ENCODE assay signal across 22 cellular contexts in the genomic region with DNA sequence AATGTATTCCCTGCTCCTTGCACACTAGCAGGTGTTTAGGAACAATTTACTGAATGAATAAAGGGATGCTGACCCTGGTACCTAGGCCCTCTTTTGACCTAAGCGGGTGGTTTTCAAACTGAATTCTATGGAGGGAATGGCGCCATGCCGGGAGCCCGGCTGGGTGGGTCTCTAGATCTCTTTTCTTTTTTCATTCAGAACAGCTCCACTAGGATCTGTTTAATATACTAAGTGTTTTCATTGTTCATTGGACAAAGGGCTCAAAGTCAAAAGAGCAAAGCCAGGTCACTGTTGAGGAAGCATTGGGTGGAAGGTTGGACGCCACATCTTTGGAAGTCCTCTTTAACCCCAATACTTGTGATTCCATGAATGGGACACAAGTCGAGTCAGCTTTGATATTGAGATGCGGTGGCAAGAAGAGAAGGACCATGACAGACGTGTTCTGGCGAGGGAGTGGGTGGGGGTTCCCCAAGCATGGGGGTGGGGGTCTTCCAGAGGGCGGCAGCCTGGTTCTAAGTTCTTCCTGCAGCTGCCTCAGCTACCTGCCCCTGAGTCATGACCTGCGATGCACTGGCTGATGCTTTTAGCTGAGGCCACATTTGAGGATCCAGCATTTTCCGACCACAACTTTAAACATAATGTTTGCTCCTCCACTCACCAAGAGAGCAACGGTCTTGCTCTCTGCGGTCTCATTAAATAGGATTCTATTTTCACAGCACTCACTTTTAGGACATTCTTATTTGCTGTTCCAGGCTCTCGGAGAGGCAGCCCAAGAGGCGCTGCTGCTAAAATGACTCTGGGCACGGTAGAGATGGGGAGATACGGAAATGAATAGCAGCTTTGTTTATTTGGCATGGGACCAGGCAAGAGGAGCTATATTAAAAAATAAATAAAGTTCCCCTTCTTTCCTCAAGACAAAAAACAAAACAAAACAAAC.
DNase-seq lines count a peak whose midpoint lies in the region; TF ChIP-seq lines count a peak whose summit lies in the region.
"Had no signal": no experiment of that assay in that cellular context is flagged by ENCODE, and none has a peak within 500 bp of the region (broad histone marks: within the 10 kb centered on the region; RNA-seq: fewer than 3 reads in every experiment).

No MANE protein-coding gene starts in this region.

- DNase-seq in BJ (ENCODE audit: low read depth) (peak; percentile 66), HAP-1 (ENCODE audit: low spot score in 2 of 2) (peak; percentile 15 to 40), SK-N-SH (peak; percentile 46), hepatocyte (ENCODE audit: low spot score) (peak; percentile 42), Kasumi-1 (lab: John Stamatoyannopoulos, UW) (no peak), NCI-H2227 treated with DMSO at 0.1 percent for 48 hours (lab: John Stamatoyannopoulos, UW) (no peak), mesothelial cell of epicardium (ENCODE audit: low spot score in 2 of 2, unreplicated experiment in 2 of 2) (no peak)
- DNase-seq in stimulated activated CD4-positive, alpha-beta T cell treated with anti-CD3 and anti-CD28 coated beads, Interleukin-12 subunit alpha, Interleukin-12 subunit beta, amount 100 ng/mL, for 4 hours: no peak
- DNase-seq: activated CD8-positive, alpha-beta memory T cell treated with anti-CD3 and anti-CD28 coated beads for 24 hours; activated naive CD8-positive, alpha-beta T cell treated with anti-CD3 and anti-CD28 coated beads, Interleukin-2, amount 10 ng/mL, durations not matched to agents 7 days and 5 days; foreskin keratinocyte; kidney glomerular epithelial cell; NCI-H2081; NCI-H69; posterior cingulate gyrus; spleen; T-helper 1 cell had no signal

- H3K79me2 ChIP-seq in SK-N-SH (ENCODE audit: insufficient read depth) (no peaks in the 10 kb centered on the region), hepatocyte (no peaks in the 10 kb centered on the region)

- TF ChIP-seq CTCF in BJ (IDR thresholded peaks at IDR 0.05; ENCODE audit: insufficient read depth, low read depth, low read length) (no peak), SK-N-SH (IDR thresholded peaks at IDR 0.05) (no peak), hepatocyte (IDR thresholded peaks at IDR 0.05; ENCODE audit: poor library complexity) (no peak), mesothelial cell of epicardium (IDR thresholded peaks at IDR 0.05; ENCODE audit: unreplicated experiment) (no peak)

- no peak overlapping the region for H3K9ac ChIP-seq in SK-N-SH

- no peaks in the 10 kb centered on the region for H3K9me3 ChIP-seq in HAP-1
- no peaks in the 10 kb centered on the region for H3K9me3 ChIP-seq in SK-N-SH
- no peaks in the 10 kb centered on the region for H3K9me3 ChIP-seq in hepatocyte (ENCODE audit: low read depth)
- H3K9me3 ChIP-seq: spleen had no signal

- H3K27me3 ChIP-seq in BJ (ENCODE audit: control insufficient read depth, insufficient read depth, low read length) (peaks cover 14% of the 10 kb centered on the region), HAP-1 (ENCODE audit: low read depth) (no peaks in the 10 kb centered on the region), SK-N-SH (ENCODE audit: insufficient read depth) (no peaks in the 10 kb centered on the region), hepatocyte (peaks cover 10% of the 10 kb centered on the region)
- H3K27me3 ChIP-seq: spleen had no signal

- H3K4me1 ChIP-seq in HAP-1 (no peaks in the 10 kb centered on the region), SK-N-SH (ENCODE audit: control insufficient read depth in 1 of 2, insufficient read depth in 2 of 2, low read depth in 1 of 2, low read length in 1 of 2) (peaks cover 0 to 21% of the 10 kb centered on the region in 2 experiments; a peak in 2 of 4 replicates), hepatocyte (ENCODE audit: insufficient read depth) (peaks cover 14% of the 10 kb centered on the region)
- H3K4me1 ChIP-seq: foreskin keratinocyte had no signal

- no peak overlapping the region for H2AFZ ChIP-seq in SK-N-SH (ENCODE audit: low read depth)
- H2AFZ ChIP-seq in hepatocyte: no peak overlapping the region

- H3K4me3 ChIP-seq in BJ (ENCODE audit: low read depth, low read length) (no peak overlapping the region), HAP-1 (no peak overlapping the region), SK-N-SH (ENCODE audit: low read depth in 2 of 2, low read length in 1 of 2) (no peak overlapping the region), hepatocyte (no peak overlapping the region)
- H3K4me3 ChIP-seq: spleen had no signal

- no peak for TF ChIP-seq EP300 in SK-N-SH (IDR thresholded peaks at IDR 0.05; ENCODE audit: borderline replicate concordance in 1 of 2, low read depth in 1 of 2, low read length in 1 of 2)

- H3K9me2 ChIP-seq in SK-N-SH (no peaks in the 10 kb centered on the region), hepatocyte (replicated peaks; ENCODE audit: insufficient read depth) (no peaks in the 10 kb centered on the region)

- POLR2A ChIA-PET in BJ (lab: Charles Lee): no interaction called here
- POLR2A ChIA-PET in SK-N-SH (lab: Yijun Ruan, JAX): no interaction called here

- CTCF ChIA-PET in BJ (lab: Yijun Ruan, JAX) (interaction anchor here (0.8 to 1.6 kb wide), 3 partner anchors 10 to 222 kb away, joined by 3 to 4 read pairs (median 3); no protein-coding TSS in a partner anchor), SK-N-SH (lab: Yijun Ruan, JAX) (interaction anchor here (0.9 to 3.6 kb wide), 5 partner anchors 12 to 474 kb away, joined by 3 to 14 read pairs (median 4); no protein-coding TSS in a partner anchor)

- H3K4me3 Mint-ChIP-seq in mesothelial cell of epicardium: no peak overlapping the region
- H3K4me3 Mint-ChIP-seq: activated naive CD8-positive, alpha-beta T cell treated with anti-CD3 and anti-CD28 coated beads, Interleukin-2, amount 10 ng/mL, durations not matched to agents 7 days and 5 days; brain; dendritic cell treated with granulocyte-macrophage colony-stimulating factor and Interleukin-4, amounts not matched to agents 40 ng/mL and 50 ng/mL, for 4 days; IgD-negative memory B cell; nephron had no signal

- peaks cover 16% of the 10 kb centered on the region for H3K27me3 Mint-ChIP-seq in mesothelial cell of epicardium (ENCODE audit: low read depth)
- H3K27me3 Mint-ChIP-seq: dendritic cell treated with granulocyte-macrophage colony-stimulating factor and Interleukin-4, amounts not matched to agents 40 ng/mL and 50 ng/mL, for 4 days; IgD-negative memory B cell had no signal

- no peak overlapping the region for H3K27ac ChIP-seq in SK-N-SH (ENCODE audit: low read depth in 2 of 2, low read length in 1 of 2)
- peak overlapping the region; percentile 60 for H3K27ac ChIP-seq in hepatocyte
- H3K27ac ChIP-seq: foreskin keratinocyte, HL-60 had no signal

- H4K20me1 ChIP-seq in SK-N-SH (ENCODE audit: insufficient read depth) (no peaks in the 10 kb centered on the region), hepatocyte (ENCODE audit: insufficient read depth, poor library complexity, severe bottlenecking) (no peaks in the 10 kb centered on the region)

- H3K36me3 ChIP-seq in BJ (ENCODE audit: control insufficient read depth, insufficient read depth, low read length) (no peaks in the 10 kb centered on the region), HAP-1 (replicated peaks) (no peaks in the 10 kb centered on the region), SK-N-SH (replicated peaks in 1 of 2; ENCODE audit: control insufficient read depth in 1 of 2, insufficient read depth in 2 of 2, low read length in 1 of 2) (no peaks in the 10 kb centered on the region), hepatocyte (replicated peaks; ENCODE audit: insufficient read depth, low read depth) (no peaks in the 10 kb centered on the region)
- H3K36me3 ChIP-seq: spleen had no signal

- in situ Hi-C loops in HAP-1 (cut with MboI; ENCODE audit: low sequenced_read_pairs): no loop called here

- no peak for TF ChIP-seq RAD21 in SK-N-SH (IDR thresholded peaks at IDR 0.05; ENCODE audit: low read length)

- H3K36me3 Mint-ChIP-seq in mesothelial cell of epicardium: no peaks in the 10 kb centered on the region
- H3K36me3 Mint-ChIP-seq: activated naive CD8-positive, alpha-beta T cell treated with anti-CD3 and anti-CD28 coated beads, Interleukin-2, amount 10 ng/mL, durations not matched to agents 7 days and 5 days; brain; IgD-negative memory B cell had no signal

- no peak overlapping the region for H3K27ac Mint-ChIP-seq in mesothelial cell of epicardium
- H3K27ac Mint-ChIP-seq: activated naive CD8-positive, alpha-beta T cell treated with anti-CD3 and anti-CD28 coated beads, Interleukin-2, amount 10 ng/mL, durations not matched to agents 7 days and 5 days; dendritic cell treated with granulocyte-macrophage colony-stimulating factor and Interleukin-4, amounts not matched to agents 40 ng/mL and 50 ng/mL, for 4 days; nephron had no signal

- H3K9me3 Mint-ChIP-seq in mesothelial cell of epicardium: no peaks in the 10 kb centered on the region
- H3K9me3 Mint-ChIP-seq: activated naive CD8-positive, alpha-beta T cell treated with anti-CD3 and anti-CD28 coated beads, Interleukin-2, amount 10 ng/mL, durations not matched to agents 7 days and 5 days; nephron had no signal

- 50% methylated on average over 17 of the region's 18 CpGs for WGBS in SK-N-SH (ENCODE audit: low lambda C conversion rate)
- WGBS in hepatocyte (ENCODE audit: low lambda C conversion rate, missing lambda C conversion rate): 72% methylated on average over 18 of the region's 18 CpGs

- H3F3A ChIP-seq in SK-N-SH (replicated peaks; ENCODE audit: insufficient read depth): no peaks in the 10 kb centered on the region

- peaks cover 10% of the 10 kb centered on the region for H3K4me1 Mint-ChIP-seq in mesothelial cell of epicardium

- no peak overlapping the region for H3K4me2 ChIP-seq in SK-N-SH
- no peak overlapping the region for H3K4me2 ChIP-seq in hepatocyte

TF ChIP-seq in SK-N-SH, 30 proteins besides CTCF, POLR2A, EP300 and RAD21:
- TF ChIP-seq FOXJ3 (CRISPR knock-in tag; IDR thresholded peaks at IDR 0.05) (no peak), GATA2 (CRISPR knock-in tag; IDR thresholded peaks at IDR 0.05) (peak; percentile 70), CHD2 (IDR thresholded peaks at IDR 0.05; ENCODE audit: low read length, partially characterized antibody) (peak; percentile 23)

Comparison
In these comparisons a context has a peak if more than half of its experiments do, and no peak if none do; other contexts are left out.
1. DNase-seq: peak in BJ (single experiment), HAP-1 (2 of 2), SK-N-SH (single experiment) and hepatocyte (single experiment); none in Kasumi-1 (0 of 2), NCI-H2227 treated with DMSO at 0.1 percent for 48 hours (single experiment), stimulated activated CD4-positive, alpha-beta T cell treated with anti-CD3 and anti-CD28 coated beads, Interleukin-12 subunit alpha, Interleukin-12 subunit beta, amount 100 ng/mL, for 4 hours (single experiment) and mesothelial cell of epicardium (0 of 2).